Comparison of ENCODE assay signal across 34 cellular contexts in the genomic region with DNA sequence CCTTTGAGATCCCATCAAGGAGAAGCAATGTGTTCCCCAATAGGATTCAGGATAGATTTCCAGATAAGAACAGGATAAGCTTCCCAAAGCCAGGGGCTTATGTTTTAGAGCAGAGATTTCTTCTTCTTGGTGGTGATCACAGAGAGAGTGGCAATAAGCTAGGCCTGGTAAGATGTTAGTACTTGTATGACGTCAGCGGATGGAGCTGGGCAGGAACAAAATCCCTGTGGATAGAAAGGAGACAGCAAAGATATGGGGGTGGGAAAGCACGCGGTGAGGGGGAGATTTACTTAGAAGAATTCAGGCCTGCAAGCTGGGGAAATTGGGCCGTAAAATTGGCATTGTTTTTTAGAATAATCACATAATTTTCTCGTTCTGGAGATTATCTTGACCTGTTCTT.
"Had no signal": no experiment of that assay in that cellular context is flagged by ENCODE, and none has a peak within 500 bp of the region (broad histone marks: within the 10 kb centered on the region; RNA-seq: fewer than 3 reads in every experiment).

No MANE protein-coding gene starts in this region.

- H3K4me3 ChIP-seq: adrenal gland, ascending aorta, breast epithelium, cardiac muscle cell, colonic mucosa, esophagus squamous epithelium, gastroesophageal sphincter, heart right ventricle had no signal

- H3K9me3 ChIP-seq: adrenal gland, ascending aorta, breast epithelium, colonic mucosa, esophagus squamous epithelium, gastroesophageal sphincter, heart right ventricle had no signal

- H3K27ac ChIP-seq: adrenal gland, ascending aorta, breast epithelium, cardiac muscle cell, colonic mucosa, epithelial cell of prostate, esophagus squamous epithelium, gastroesophageal sphincter, heart right ventricle had no signal

- H3K4me1 ChIP-seq: ascending aorta, breast epithelium, colonic mucosa, esophagus squamous epithelium, gastroesophageal sphincter, heart right ventricle had no signal

- FAIRE-seq: endometrium, endothelial cell of umbilical vein had no signal

- H3K36me3 Mint-ChIP-seq: activated CD4-positive, alpha-beta memory T cell treated with anti-CD3 and anti-CD28 coated beads for 36 hours; activated naive CD4-positive, alpha-beta T cell treated with anti-CD3 and anti-CD28 coated beads, Interleukin-2, amount 50 U/mL, for 24 hours; activated naive CD8-positive, alpha-beta T cell treated with anti-CD3 and anti-CD28 coated beads for 36 hours; brain; T-cell had no signal

- H3K27me3 ChIP-seq: adrenal gland, ascending aorta, breast epithelium, cardiac muscle cell, colonic mucosa, esophagus squamous epithelium, gastroesophageal sphincter had no signal

- H3K4me3 Mint-ChIP-seq: activated CD4-positive, alpha-beta memory T cell treated with anti-CD3 and anti-CD28 coated beads for 36 hours; activated CD4-positive, alpha-beta T cell treated with anti-CD3 and anti-CD28 coated beads for 36 hours; activated CD4-positive, alpha-beta T cell treated with anti-CD3 and anti-CD28 coated beads, Interleukin-2, amount 10 ng/mL, durations not matched to agents 24 days and 14 days; activated naive CD4-positive, alpha-beta T cell treated with anti-CD3 and anti-CD28 coated beads for 36 hours; activated naive CD4-positive, alpha-beta T cell treated with anti-CD3 and anti-CD28 coated beads, Interleukin-2, amount 50 U/mL, for 24 hours; activated naive CD8-positive, alpha-beta T cell treated with anti-CD3 and anti-CD28 coated beads for 36 hours; activated naive CD8-positive, alpha-beta T cell treated with anti-CD3 and anti-CD28 coated beads, Interleukin-2, amount 50 U/mL, for 24 hours; activated T-cell treated with anti-CD3 and anti-CD28 coated beads, Interleukin-2, amount 50 U/mL, for 4 hours; activated T-helper 17 cell treated with anti-CD3 and anti-CD28 coated beads, Interleukin-2, amount 50 U/mL, for 72 hours; brain; T-cell; T-helper 1 cell treated with Interleukin-12 subunit alpha and Interleukin-12 subunit beta and Interleukin-4 antibody, amounts not matched to agents 30 μg/mL and 1 μg/mL, for 36 hours; T-helper 2 cell treated with Interferon-gamma antibody and Interleukin-4, amounts not matched to agents 5 μg/mL and 100 μg/mL, for 36 hours had no signal

- H3K4me1 Mint-ChIP-seq: activated CD4-positive, alpha-beta T cell treated with anti-CD3 and anti-CD28 coated beads for 36 hours; activated CD4-positive, alpha-beta T cell treated with anti-CD3 and anti-CD28 coated beads, Interleukin-2, amount 10 ng/mL, durations not matched to agents 24 days and 14 days; activated naive CD4-positive, alpha-beta T cell treated with anti-CD3 and anti-CD28 coated beads, Interleukin-2, amount 50 U/mL, for 24 hours; activated naive CD8-positive, alpha-beta T cell treated with anti-CD3 and anti-CD28 coated beads for 36 hours; activated naive CD8-positive, alpha-beta T cell treated with anti-CD3 and anti-CD28 coated beads, Interleukin-2, amount 50 U/mL, for 24 hours; activated T-helper 17 cell treated with anti-CD3 and anti-CD28 coated beads, Interleukin-2, amount 50 U/mL, for 72 hours; T-cell had no signal

- ATAC-seq: activated CD4-positive, alpha-beta T cell treated with anti-CD3 and anti-CD28 coated beads for 36 hours; activated naive CD8-positive, alpha-beta T cell treated with anti-CD3 and anti-CD28 coated beads, Interleukin-2, amount 50 U/mL, for 24 hours; activated T-cell treated with anti-CD3 and anti-CD28 coated beads, Interleukin-2, amount 50 U/mL, for 4 hours; activated T-helper 17 cell treated with anti-CD3 and anti-CD28 coated beads, Interleukin-2, amount 50 U/mL, for 72 hours; gastroesophageal sphincter; heart right ventricle; T-cell had no signal

- H3K9me3 Mint-ChIP-seq: activated CD4-positive, alpha-beta memory T cell treated with anti-CD3 and anti-CD28 coated beads for 36 hours; activated CD4-positive, alpha-beta T cell treated with anti-CD3 and anti-CD28 coated beads, Interleukin-2, amount 10 ng/mL, durations not matched to agents 24 days and 14 days; activated naive CD4-positive, alpha-beta T cell treated with anti-CD3 and anti-CD28 coated beads for 36 hours; activated naive CD4-positive, alpha-beta T cell treated with anti-CD3 and anti-CD28 coated beads, Interleukin-2, amount 50 U/mL, for 24 hours; activated naive CD8-positive, alpha-beta T cell treated with anti-CD3 and anti-CD28 coated beads for 36 hours; activated naive CD8-positive, alpha-beta T cell treated with anti-CD3 and anti-CD28 coated beads, Interleukin-2, amount 50 U/mL, for 24 hours; activated T-cell treated with anti-CD3 and anti-CD28 coated beads, Interleukin-2, amount 50 U/mL, for 4 hours; activated T-helper 17 cell treated with anti-CD3 and anti-CD28 coated beads, Interleukin-2, amount 50 U/mL, for 72 hours; T-cell; T-helper 1 cell treated with Interleukin-12 subunit alpha and Interleukin-12 subunit beta and Interleukin-4 antibody, amounts not matched to agents 30 μg/mL and 1 μg/mL, for 36 hours; T-helper 2 cell treated with Interferon-gamma antibody and Interleukin-4, amounts not matched to agents 5 μg/mL and 100 μg/mL, for 36 hours had no signal

- DNase-seq: activated CD4-positive, alpha-beta memory T cell treated with anti-CD3 and anti-CD28 coated beads for 36 hours; activated CD4-positive, alpha-beta T cell treated with anti-CD3 and anti-CD28 coated beads for 36 hours; activated CD4-positive, alpha-beta T cell treated with anti-CD3 and anti-CD28 coated beads, Interleukin-2, amount 10 ng/mL, durations not matched to agents 24 days and 14 days; activated CD4-positive, CD25-positive, alpha-beta regulatory T cell; activated CD4-positive, CD25-positive, alpha-beta regulatory T cell treated with anti-CD3 and anti-CD28 coated beads, Interleukin-2, amount 50 U/mL, for 72 hours; activated CD8-positive, alpha-beta memory T cell treated with anti-CD3 and anti-CD28 coated beads, Interleukin-2, amount 50 U/mL, for 48 hours; activated effector memory CD4-positive, alpha-beta T cell treated with Interleukin-2 at 50 U/mL for 16 hours; activated gamma-delta T cell treated with Interleukin-2 at 50 U/mL for 16 hours; activated naive CD4-positive, alpha-beta T cell treated with anti-CD3 and anti-CD28 coated beads for 36 hours; activated naive CD8-positive, alpha-beta T cell treated with anti-CD3 and anti-CD28 coated beads for 36 hours; activated naive CD8-positive, alpha-beta T cell treated with anti-CD3 and anti-CD28 coated beads, Interleukin-2, amount 50 U/mL, for 24 hours; activated T-cell treated with anti-CD3 and anti-CD28 coated beads, Interleukin-2, amount 50 U/mL, for 4 hours; adrenal gland; central memory CD4-positive, alpha-beta T cell; cerebellar nuclear complex; colonic mucosa; effector CD8-positive, alpha-beta T cell; esophagus squamous epithelium; foreskin melanocyte; heart right ventricle; T-cell; T1000 had no signal

- H3K36me3 ChIP-seq: adrenal gland, ascending aorta, breast epithelium, cardiac muscle cell, colonic mucosa, esophagus squamous epithelium, gastroesophageal sphincter, heart right ventricle had no signal

- H3K27ac Mint-ChIP-seq: activated CD4-positive, alpha-beta memory T cell treated with anti-CD3 and anti-CD28 coated beads for 36 hours; activated CD4-positive, alpha-beta T cell treated with anti-CD3 and anti-CD28 coated beads for 36 hours; activated CD4-positive, alpha-beta T cell treated with anti-CD3 and anti-CD28 coated beads, Interleukin-2, amount 10 ng/mL, durations not matched to agents 24 days and 14 days; activated naive CD4-positive, alpha-beta T cell treated with anti-CD3 and anti-CD28 coated beads for 36 hours; activated naive CD4-positive, alpha-beta T cell treated with anti-CD3 and anti-CD28 coated beads, Interleukin-2, amount 50 U/mL, for 24 hours; activated naive CD8-positive, alpha-beta T cell treated with anti-CD3 and anti-CD28 coated beads for 36 hours; activated naive CD8-positive, alpha-beta T cell treated with anti-CD3 and anti-CD28 coated beads, Interleukin-2, amount 50 U/mL, for 24 hours; activated T-helper 17 cell treated with anti-CD3 and anti-CD28 coated beads, Interleukin-2, amount 50 U/mL, for 72 hours; brain; T-cell; T-helper 1 cell treated with Interleukin-12 subunit alpha and Interleukin-12 subunit beta and Interleukin-4 antibody, amounts not matched to agents 30 μg/mL and 1 μg/mL, for 36 hours; T-helper 2 cell treated with Interferon-gamma antibody and Interleukin-4, amounts not matched to agents 5 μg/mL and 100 μg/mL, for 36 hours had no signal
